Comparison of ENCODE assay signal across 1 cellular context in genomic region chr20:58677808-58678207, GRCh38.
TF ChIP-seq lines count a peak whose summit lies in the region.

No MANE protein-coding gene starts in this region.

TF ChIP-seq in endothelial cell of umbilical vein, 7 proteins besides CTCF, POLR2A, EP300 and RAD21:
- no peak for TF ChIP-seq MYC (IDR thresholded peaks at IDR 0.05; ENCODE audit: low read depth, low read length)
